ENCODE assay signal across 12 cellular contexts in the genomic region with DNA sequence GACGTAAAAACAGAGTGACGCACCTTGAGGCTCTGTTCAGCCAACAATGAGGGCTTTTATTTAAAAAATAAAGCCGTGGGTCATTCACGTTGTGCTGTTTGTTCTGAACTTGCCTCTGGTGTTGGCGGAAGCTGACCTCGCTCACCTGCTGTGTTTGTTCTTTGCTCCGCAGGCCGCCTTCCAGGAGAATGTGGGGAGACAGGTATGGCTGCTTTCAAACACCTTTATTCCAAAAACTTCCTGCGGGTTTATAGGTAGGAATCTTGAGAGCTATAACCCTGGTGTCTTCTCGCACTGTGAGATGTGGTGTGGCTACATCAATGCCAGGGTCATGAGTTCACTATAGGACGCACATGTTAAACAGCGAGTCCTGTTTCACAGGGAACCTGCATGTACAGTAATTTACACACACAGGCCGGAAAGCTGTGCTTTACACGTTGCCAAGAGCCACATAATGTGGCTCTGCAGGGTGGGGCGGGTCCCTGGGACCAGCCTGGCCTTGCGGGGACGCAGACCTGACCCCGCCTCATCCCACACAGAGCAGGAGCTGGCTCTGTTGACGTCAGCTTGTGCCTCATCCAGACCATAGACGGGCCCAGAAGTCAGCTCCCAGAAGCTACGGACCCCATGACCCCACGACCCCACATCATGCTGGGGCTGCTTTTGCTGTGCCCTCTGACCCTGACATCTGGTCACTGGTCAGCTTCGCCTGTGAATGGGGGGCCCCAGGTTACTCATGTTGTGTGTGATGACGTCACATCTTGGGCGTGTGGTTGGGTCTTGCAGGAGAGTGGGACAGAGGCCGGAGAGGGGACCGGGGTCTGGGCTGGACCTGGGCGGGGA. TPM values are rescaled to one million over a fixed set of nuclear protein-coding genes. Genes with fewer than 3 reads are reported as not detected.
DNase-seq lines count a peak whose midpoint lies in the region; ATAC-seq and TF ChIP-seq lines count a peak whose summit lies in the region.
"Had no signal": no experiment of that assay in that cellular context is flagged by ENCODE, and none has a peak within 500 bp of the region (broad histone marks: within the 10 kb centered on the region; RNA-seq: fewer than 3 reads in every experiment).

No MANE protein-coding gene starts in this region.

- peak overlapping the region in 7 of 11 experiments; percentile 23 to 63 (median 53); a peak in 4 of 22 replicates for H3K9ac ChIP-seq in BLaER1 treated with 17β-estradiol and CSF1 and Interleukin-3, amounts not matched to agents 10 nM and 100 nM
- H3K9ac ChIP-seq in mucosa of stomach (ENCODE audit: low read length), result peak overlapping the region; percentile 65

- no peaks in the 10 kb centered on the region for H3K9me3 Mint-ChIP-seq in naive thymus-derived CD8-positive, alpha-beta T cell
- H3K9me3 Mint-ChIP-seq: activated T-helper 1 cell treated with anti-CD3 and anti-CD28 coated beads, Interleukin-12 subunit alpha, Interleukin-12 subunit beta, Interleukin-2, Interleukin-4 antibody, amounts not matched to agents 30 ng/mL and 10 ng/mL and 1 ng/mL, durations not matched to agents 14 hours and 24 hours and 36 hours had no signal

- H3K4me3 ChIP-seq in BLaER1 treated with 17β-estradiol and CSF1 and Interleukin-3, amounts not matched to agents 10 nM and 100 nM, result no peak overlapping the region
- peak overlapping the region; percentile 32 for H3K4me3 ChIP-seq in LNCaP clone FGC (ENCODE audit: low read depth, low read length)
- H3K4me3 ChIP-seq in mucosa of stomach (ENCODE audit: low read length), result no peak overlapping the region
- no peak overlapping the region for H3K4me3 ChIP-seq in dorsolateral prefrontal cortex

- peak overlapping the region; percentile 80 to 97 (median 87); a peak in 21 of 22 replicates for H3K4me2 ChIP-seq in BLaER1 treated with 17β-estradiol and CSF1 and Interleukin-3, amounts not matched to agents 10 nM and 100 nM

- H3K4me3 Mint-ChIP-seq in naive thymus-derived CD8-positive, alpha-beta T cell, result no peak overlapping the region
- H3K4me3 Mint-ChIP-seq: activated T-helper 1 cell treated with anti-CD3 and anti-CD28 coated beads, Interleukin-12 subunit alpha, Interleukin-12 subunit beta, Interleukin-2, Interleukin-4 antibody, amounts not matched to agents 30 ng/mL and 10 ng/mL and 1 ng/mL, durations not matched to agents 14 hours and 24 hours and 36 hours had no signal

- peaks cover 0 to 70% (median 28%) of the 10 kb centered on the region in 11 experiments; a peak in 14 of 22 replicates for H4K20me1 ChIP-seq in BLaER1 treated with 17β-estradiol and CSF1 and Interleukin-3, amounts not matched to agents 10 nM and 100 nM

- no peaks in the 10 kb centered on the region for H3K27me3 Mint-ChIP-seq in naive thymus-derived CD8-positive, alpha-beta T cell

- intact Hi-C loops in dorsolateral prefrontal cortex (cut with DNase I), result no loop called here

- H3K4me1 ChIP-seq in BLaER1 treated with 17β-estradiol and CSF1 and Interleukin-3, amounts not matched to agents 10 nM and 100 nM, result peaks cover 82 to 97% (median 96%) of the 10 kb centered on the region in 10 experiments
- H3K4me1 ChIP-seq in mucosa of stomach (ENCODE audit: control insufficient read depth, insufficient read depth, low read length), result peaks cover 77% of the 10 kb centered on the region

- POLR2A ChIA-PET in naive thymus-derived CD8-positive, alpha-beta T cell (lab: Charles Lee), result no interaction called here

- H3K4me1 Mint-ChIP-seq in naive thymus-derived CD8-positive, alpha-beta T cell, result peaks cover 29 to 70% (median 54%) of the 10 kb centered on the region in 4 donors

- peak overlapping the region in 2 of 11 experiments; percentile 36 to 61; a peak in 2 of 22 replicates for H3K27ac ChIP-seq in BLaER1 treated with 17β-estradiol and CSF1 and Interleukin-3, amounts not matched to agents 10 nM and 100 nM
- peak overlapping the region; percentile 78 for H3K27ac ChIP-seq in epithelial cell of prostate
- no peak overlapping the region for H3K27ac ChIP-seq in dorsolateral prefrontal cortex

- TF ChIP-seq CTCF in LNCaP clone FGC (IDR thresholded peaks at IDR 0.05; ENCODE audit: control insufficient read depth, extremely low read depth, insufficient read depth), result no peak
- TF ChIP-seq CTCF in dorsolateral prefrontal cortex (IDR thresholded peaks at IDR 0.05 in 54 of 56, conservative IDR thresholded peaks at IDR 0.05 in 2 of 56; ENCODE audit: low read depth in 1 of 56, partially characterized antibody in 56 of 56), result no peak

- no peak for ATAC-seq in naive thymus-derived CD8-positive, alpha-beta T cell
- ATAC-seq in stimulated activated naive CD8-positive, alpha-beta T cell treated with anti-CD3 and anti-CD28 coated beads, Interleukin-15, Interleukin-2, amounts not matched to agents 100 U/mL and 50 U/mL, for 24 hours, result no peak

- DNase-seq in LNCaP clone FGC (ENCODE audit: low read depth) (peak; percentile 99), epithelial cell of prostate (ENCODE audit: low read depth, low spot score) (peak; percentile 72), dorsolateral prefrontal cortex (no peak), iPS-NIHi7 (ENCODE audit: extremely low spot score) (no peak)
- no peak for DNase-seq in naive thymus-derived CD8-positive, alpha-beta T cell
- no peak for DNase-seq in stimulated activated naive CD8-positive, alpha-beta T cell treated with anti-CD3 and anti-CD28 coated beads, Interleukin-15, Interleukin-2, amounts not matched to agents 100 U/mL and 50 U/mL, for 24 hours
- DNase-seq: BE2C had no signal

- peaks cover 16 to 41% (median 26%) of the 10 kb centered on the region in 11 experiments; a peak in 20 of 22 replicates for H3K36me3 ChIP-seq in BLaER1 treated with 17β-estradiol and CSF1 and Interleukin-3, amounts not matched to agents 10 nM and 100 nM
- no peaks in the 10 kb centered on the region for H3K36me3 ChIP-seq in mucosa of stomach (ENCODE audit: control insufficient read depth, insufficient read depth, low read length)

- peaks cover 0 to 19% (median 4%) of the 10 kb centered on the region in 3 donors for H3K36me3 Mint-ChIP-seq in naive thymus-derived CD8-positive, alpha-beta T cell

- peaks cover 0 to 7% (median 0%) of the 10 kb centered on the region in 11 experiments; a peak in 1 of 22 replicates for H3K27me3 ChIP-seq in BLaER1 treated with 17β-estradiol and CSF1 and Interleukin-3, amounts not matched to agents 10 nM and 100 nM
- H3K27me3 ChIP-seq in mucosa of stomach (ENCODE audit: control insufficient read depth, insufficient read depth, low read length) (no peaks in the 10 kb centered on the region), dorsolateral prefrontal cortex (no peaks in the 10 kb centered on the region)
- H3K27me3 ChIP-seq: BE2C had no signal

- no peaks in the 10 kb centered on the region for H3K9me3 ChIP-seq in BLaER1 treated with 17β-estradiol and CSF1 and Interleukin-3, amounts not matched to agents 10 nM and 100 nM (replicated peaks in 1 of 11)
- H3K9me3 ChIP-seq in mucosa of stomach (ENCODE audit: control insufficient read depth, low read length), result no peaks in the 10 kb centered on the region
- H3K9me3 ChIP-seq: BE2C had no signal

- peak overlapping the region in 5 of 10 donors; percentile 25 to 75 (median 49) for H3K27ac Mint-ChIP-seq in naive thymus-derived CD8-positive, alpha-beta T cell

RNA-seq across cellular contexts. Expression of a gene that starts 49.9 kb away (rescaled TPM):
- total RNA-seq in dorsolateral prefrontal cortex, result under 1 TPM in 5 of 120 experiments, not detected in 115; 0.12 to 0.39 (median 0.36) TPM
- total RNA-seq in naive thymus-derived CD8-positive, alpha-beta T cell, result not detected
- polyA plus RNA-seq in naive thymus-derived CD8-positive, alpha-beta T cell, result not detected
- total RNA-seq: activated T-helper 1 cell treated with anti-CD3 and anti-CD28 coated beads, Interleukin-12 subunit alpha, Interleukin-12 subunit beta, Interleukin-2, Interleukin-4 antibody, amounts not matched to agents 30 ng/mL and 10 ng/mL and 1 ng/mL, durations not matched to agents 14 hours and 24 hours and 36 hours; cardiac septum; LHCN-M2 had no signal

Comparison
In these comparisons a context has a peak if more than half of its experiments do, and no peak if none do; other contexts are left out.
1. DNase-seq: peak in LNCaP clone FGC (single experiment) and epithelial cell of prostate (single experiment); none in dorsolateral prefrontal cortex (0 of 10), iPS-NIHi7 (single experiment), naive thymus-derived CD8-positive, alpha-beta T cell (0 of 10) and stimulated activated naive CD8-positive, alpha-beta T cell treated with anti-CD3 and anti-CD28 coated beads, Interleukin-15, Interleukin-2, amounts not matched to agents 100 U/mL and 50 U/mL, for 24 hours (single experiment).